ENCODE assay signal across 8 cellular contexts in the genomic region with DNA sequence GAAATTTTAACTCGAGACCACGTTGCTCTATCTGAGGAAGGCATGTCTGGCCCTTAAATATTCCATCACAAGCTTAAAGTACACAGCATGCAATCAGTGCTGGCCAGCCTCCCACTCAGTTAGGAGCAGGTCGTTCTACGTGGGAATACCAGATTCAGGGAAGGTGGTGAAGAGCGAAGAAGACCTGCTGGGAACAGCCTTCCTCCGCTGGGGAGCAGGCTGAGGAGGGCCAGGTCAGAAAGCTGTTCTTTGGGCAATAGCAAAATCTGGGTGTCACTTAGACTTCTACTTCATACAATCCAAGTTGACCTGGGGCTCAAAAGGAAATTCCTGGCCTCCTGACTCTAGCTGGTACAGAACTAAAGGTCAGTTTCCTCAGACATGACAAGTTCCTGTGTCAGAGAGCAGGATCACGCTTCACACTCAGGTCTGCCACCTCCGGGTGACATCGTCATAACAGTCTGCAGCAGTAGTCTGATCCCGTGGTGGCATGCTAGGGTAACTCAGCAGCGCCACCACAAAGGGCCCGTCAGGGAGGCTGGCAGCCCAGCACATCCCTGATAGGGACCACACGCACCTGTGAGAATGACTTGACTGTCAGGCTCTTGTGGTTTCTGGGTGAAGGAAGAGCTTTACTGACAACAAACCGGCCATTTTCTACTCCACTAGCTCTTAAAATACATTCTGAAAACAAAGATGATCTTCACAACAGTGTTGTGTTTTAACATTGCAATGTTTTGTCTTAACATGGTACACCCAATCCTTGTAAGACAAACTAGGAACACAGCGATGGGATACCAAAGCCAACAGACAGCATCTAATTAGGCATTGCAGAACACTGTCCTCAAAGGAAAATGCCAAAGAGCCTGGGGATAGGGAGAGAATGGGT. TPM values are rescaled to one million over a fixed set of nuclear protein-coding genes. Genes with fewer than 3 reads are reported as not detected.
DNase-seq lines count a peak whose midpoint lies in the region; ATAC-seq and TF ChIP-seq lines count a peak whose summit lies in the region.

No MANE protein-coding gene starts in this region.

- H3K27me3 ChIP-seq in A673 (replicated peaks; ENCODE audit: insufficient read depth, low read depth, low read length, poor library complexity) = no peaks in the 10 kb centered on the region

- 0 out of 2 replicates have a peak, but pooled peaks have one; percentile 20 for TF ChIP-seq CTCF in A673 (conservative IDR thresholded peaks at IDR 0.05; ENCODE audit: low read depth, low read length)

- DNase-seq in A673 (ENCODE audit: low spot score) (no peak), SKM-1 (lab: John Stamatoyannopoulos, UW; ENCODE audit: unreplicated experiment) (peak; percentile 43), NCI-H1048 (lab: John Stamatoyannopoulos, UW) (no peak), NCI-H1105 (lab: John Stamatoyannopoulos, UW) (no peak)
- peak; percentile 27 to 49 for DNase-seq in stimulated activated CD4-positive, alpha-beta T cell treated with anti-CD3 and anti-CD28 coated beads, Interleukin-12 subunit alpha, Interleukin-12 subunit beta, amount 100 ng/mL, for 24 hours (ENCODE audit: low read depth in 2 of 2)

- POLR2A ChIA-PET in A673 (lab: Charles Lee; ENCODE audit: low non-redundant PET) = interaction anchor here (0.8 kb wide), 1 partner anchor 13 kb away, joined by 3 read pairs; no protein-coding TSS in a partner anchor

- H3K27me3 Mint-ChIP-seq in activated naive CD8-positive, alpha-beta T cell = no peaks in the 10 kb centered on the region

- peak overlapping the region; percentile 11 for H3K27ac Mint-ChIP-seq in activated naive CD8-positive, alpha-beta T cell

- peaks cover 11% of the 10 kb centered on the region for H3K4me1 Mint-ChIP-seq in activated naive CD8-positive, alpha-beta T cell (ENCODE audit: low read depth)

- H3K4me3 ChIP-seq in A673 (ENCODE audit: low read depth, low read length, poor library complexity, severe bottlenecking) = no peak overlapping the region

- H3K9me3 ChIP-seq in A673 (ENCODE audit: low read depth, low read length, poor library complexity, severe bottlenecking) = no peaks in the 10 kb centered on the region

- H3K36me3 ChIP-seq in A673 (ENCODE audit: insufficient read depth, low read length, poor library complexity, severe bottlenecking) = peaks cover 49% of the 10 kb centered on the region

- no peaks in the 10 kb centered on the region for H3K36me3 Mint-ChIP-seq in activated naive CD8-positive, alpha-beta T cell

- intact Hi-C loops in A673 (cut with micrococcal nuclease; ENCODE audit: unreplicated experiment) = no loop called here

- CTCF ChIA-PET in A673 (lab: Charles Lee) = no interaction called here

- ATAC-seq in GM18907 (IDR thresholded peaks at IDR 0.05; ENCODE audit: unreplicated experiment) (peak; percentile 98), HG03066 (IDR thresholded peaks at IDR 0.05; ENCODE audit: low read depth, unreplicated experiment) (peak; percentile 86)

- no peak overlapping the region for H3K4me3 Mint-ChIP-seq in activated naive CD8-positive, alpha-beta T cell

- no peaks in the 10 kb centered on the region for H3K9me3 Mint-ChIP-seq in activated naive CD8-positive, alpha-beta T cell (ENCODE audit: low read depth)

- peak overlapping the region; percentile 52 for H3K27ac ChIP-seq in A673 (ENCODE audit: low read depth, low read length, poor library complexity, severe bottlenecking)

- H3K4me1 ChIP-seq in A673 (ENCODE audit: insufficient read depth, low read length, poor library complexity, severe bottlenecking) = peaks cover 26% of the 10 kb centered on the region

- BruUV-seq in A673 (replicated peaks; lab: Mats Ljungman, UMichigan) = no TSS peak

RNA-seq across cellular contexts. Expression of gene NAPG, which starts 35.2 kb away (rescaled TPM):
- total RNA-seq in A673 (2021) = 54.0 and 57.5 TPM in 2 replicates

RNA-seq across cellular contexts. Expression of gene APCDD1, which starts 36.2 kb away (rescaled TPM):
- 333 and 355 TPM in 2 replicates for total RNA-seq in A673 (2021)

Comparison
In these comparisons a context has a peak if more than half of its experiments do, and no peak if none do; other contexts are left out.
1. DNase-seq: peak in SKM-1 (single experiment) and stimulated activated CD4-positive, alpha-beta T cell treated with anti-CD3 and anti-CD28 coated beads, Interleukin-12 subunit alpha, Interleukin-12 subunit beta, amount 100 ng/mL, for 24 hours (2 of 2); none in A673 (single experiment), NCI-H1048 (single experiment) and NCI-H1105 (single experiment).